9 cellular contexts compared by ENCODE assay signal in the genomic region with DNA sequence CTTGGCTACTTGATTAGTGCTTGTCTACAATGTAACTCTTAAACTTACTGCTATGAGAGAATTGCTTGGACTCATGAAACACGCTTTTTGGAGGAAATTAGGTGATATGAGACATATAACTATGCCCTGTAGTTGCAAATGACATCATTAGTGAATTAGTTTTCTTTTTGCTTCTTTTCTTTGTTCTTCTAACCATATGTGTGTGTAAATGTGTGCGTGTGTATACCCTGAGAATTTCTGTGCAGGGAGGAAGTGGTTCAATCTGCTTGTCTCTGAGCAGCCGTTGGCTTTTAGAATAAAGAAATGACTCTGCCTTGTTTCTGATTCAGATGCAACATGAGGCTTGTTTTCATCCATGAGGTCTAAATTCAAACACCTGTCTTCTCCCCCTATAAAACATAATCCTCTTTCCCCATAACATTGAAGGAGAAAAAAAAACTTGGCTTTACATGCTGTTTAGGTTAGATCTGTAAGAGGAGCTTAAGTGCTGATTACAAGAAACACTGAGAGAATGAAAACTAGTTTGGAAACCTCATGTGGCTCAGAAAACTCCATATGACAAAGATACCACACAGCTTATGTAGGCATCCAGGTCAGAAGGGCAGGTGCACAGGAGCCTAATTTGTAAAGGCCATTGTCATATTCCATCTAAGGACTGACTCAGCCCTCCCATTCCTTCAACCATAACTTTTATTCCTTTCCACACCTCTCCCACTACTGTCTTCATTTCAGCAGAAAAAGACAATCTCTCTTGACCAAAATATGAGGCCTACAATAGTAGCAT. TPM values are rescaled to one million over a fixed set of nuclear protein-coding genes. Genes with fewer than 3 reads are reported as not detected.
DNase-seq lines count a peak whose midpoint lies in the region; ATAC-seq, FAIRE-seq and TF ChIP-seq lines count a peak whose summit lies in the region.
"Had no signal": no experiment of that assay in that cellular context is flagged by ENCODE, and none has a peak within 500 bp of the region (broad histone marks: within the 10 kb centered on the region; RNA-seq: fewer than 3 reads in every experiment).

No MANE protein-coding gene starts in this region.

- no peaks in the 10 kb centered on the region for H3K9me2 ChIP-seq in OCI-LY1 (ENCODE audit: low read depth, low read length)

- peak overlapping the region; percentile 63 for H3K27ac ChIP-seq in OCI-LY1 (ENCODE audit: low read depth, low read length, poor library complexity, severe bottlenecking)
- H3K27ac ChIP-seq: SK-N-MC had no signal

- ATAC-seq in HG02973 (IDR thresholded peaks at IDR 0.05; ENCODE audit: unreplicated experiment) = peak; percentile 87

- TF ChIP-seq CTCF in OCI-LY1 (IDR thresholded peaks at IDR 0.05; ENCODE audit: low read length) (no peak), progenitor cell of endocrine pancreas (IDR thresholded peaks at IDR 0.05; ENCODE audit: unreplicated experiment) (no peak)

- no peaks in the 10 kb centered on the region for H3K36me3 Mint-ChIP-seq in progenitor cell of endocrine pancreas (ENCODE audit: insufficient read depth)

- H3K9me3 ChIP-seq in OCI-LY1 (ENCODE audit: low read length) = peaks cover 6% of the 10 kb centered on the region; the same call in 1 of the 2 replicates

- no peak overlapping the region for H2AFZ ChIP-seq in OCI-LY1 (ENCODE audit: low read length)

- H4K20me1 ChIP-seq in OCI-LY1 (ENCODE audit: insufficient read depth, low read length) = no peaks in the 10 kb centered on the region

- H3K27me3 Mint-ChIP-seq in progenitor cell of endocrine pancreas = peaks cover 5% of the 10 kb centered on the region

- H3K4me2 ChIP-seq in OCI-LY1 (ENCODE audit: low read length) = no peak overlapping the region

- peaks cover 21% of the 10 kb centered on the region for H3K4me1 ChIP-seq in OCI-LY1 (ENCODE audit: insufficient read depth, low read length, severe bottlenecking)

- H3K27ac Mint-ChIP-seq in progenitor cell of endocrine pancreas = no peak overlapping the region

- H3K4me3 ChIP-seq in OCI-LY1 (ENCODE audit: low read depth, low read length, poor library complexity, severe bottlenecking) = no peak overlapping the region
- H3K4me3 ChIP-seq: SK-N-MC had no signal

- H3K36me3 ChIP-seq in OCI-LY1 (ENCODE audit: insufficient read depth, low read length) = peaks cover 2% of the 10 kb centered on the region; the same call in 1 of the 2 replicates

- H3F3A ChIP-seq in OCI-LY1 (ENCODE audit: insufficient read depth, low read length) = no peaks in the 10 kb centered on the region

- no peaks in the 10 kb centered on the region for H3K9me3 Mint-ChIP-seq in progenitor cell of endocrine pancreas (ENCODE audit: low read depth)

- no peaks in the 10 kb centered on the region for H3K4me1 Mint-ChIP-seq in progenitor cell of endocrine pancreas (ENCODE audit: low read depth)

- H3K79me2 ChIP-seq in OCI-LY1 (ENCODE audit: insufficient read depth, low read length) = no peaks in the 10 kb centered on the region

- H3K27me3 ChIP-seq in OCI-LY1 (ENCODE audit: insufficient read depth, low read length) = no peaks in the 10 kb centered on the region

- DNase-seq in stimulated activated CD4-positive, alpha-beta T cell treated with anti-CD3 and anti-CD28 coated beads, Interleukin-1b, Interleukin-23, amount 100 ng/mL, for 48 hours = peak; percentile 40
- no peak for DNase-seq in stimulated activated CD4-positive, alpha-beta T cell treated with anti-CD3 and anti-CD28 coated beads, Interleukin-4, amount 100 ng/mL, for 1 hour
- DNase-seq in progenitor cell of endocrine pancreas (ENCODE audit: low spot score, unreplicated experiment) (no peak), NCI-H510A (lab: John Stamatoyannopoulos, UW) (no peak), UCSD-AML1 (lab: John Stamatoyannopoulos, UW; ENCODE audit: unreplicated experiment) (no peak), HTR-8/SVneo (ENCODE audit: insufficient read length, low spot score) (no peak)

- H3K4me3 Mint-ChIP-seq in progenitor cell of endocrine pancreas (ENCODE audit: low read depth) = no peak overlapping the region

- FAIRE-seq in HTR-8/SVneo (lab: Jason Lieb, UNC) = no peak

- H3K9ac ChIP-seq in OCI-LY1 (ENCODE audit: low read length) = no peak overlapping the region

RNA-seq across cellular contexts. Expression of gene BLM, which starts 30.5 kb away (rescaled TPM):
- total RNA-seq in progenitor cell of endocrine pancreas = 19.6 and 21.3 TPM in 2 replicates
